ENCODE assay signal across 1 cellular context in the genomic region with DNA sequence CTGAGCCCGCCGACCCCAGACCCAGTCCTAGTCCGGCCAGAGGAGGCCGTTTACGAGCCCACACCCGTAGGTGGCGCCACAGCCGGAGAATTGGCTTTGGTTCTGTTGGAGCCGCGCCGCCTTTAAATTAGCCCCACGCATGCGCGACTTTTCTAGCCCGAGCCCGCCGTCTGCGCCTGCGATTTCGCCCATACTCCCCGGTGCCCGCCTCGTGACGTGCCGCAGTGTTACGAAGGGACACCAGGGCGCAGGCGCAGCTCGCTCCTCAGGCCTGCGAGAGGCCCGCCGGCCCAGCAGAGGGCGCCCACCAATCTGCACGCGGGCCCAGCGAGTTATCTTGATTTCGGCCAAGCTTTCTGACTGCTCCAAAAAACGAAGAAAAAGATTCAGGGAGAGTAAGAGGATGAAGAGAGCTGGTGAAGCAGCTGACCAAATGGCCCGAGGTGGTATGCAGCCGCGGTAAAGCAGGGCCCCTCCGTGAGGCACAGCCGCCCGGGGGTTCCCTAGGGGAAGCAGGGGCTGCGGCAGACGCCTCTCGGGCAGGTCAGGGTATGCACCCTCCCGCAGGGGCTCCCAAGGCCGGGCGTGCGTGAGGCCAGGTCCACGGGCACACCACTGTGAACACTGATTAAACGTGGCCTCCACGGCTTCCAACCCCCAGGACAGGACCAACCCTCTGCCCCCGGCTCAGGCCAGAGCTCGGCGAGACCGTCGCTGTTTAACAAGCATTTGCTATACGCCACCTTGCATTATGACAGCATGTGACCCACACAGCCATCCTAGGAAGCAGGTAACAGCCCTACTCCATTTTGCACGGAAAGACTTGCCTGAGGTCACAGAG.
TF ChIP-seq lines count a peak whose summit lies in the region.

No MANE protein-coding gene starts in this region.

TF ChIP-seq in HepG2, 621 proteins besides CTCF, POLR2A, EP300 and RAD21 (continued from another document and continues in another):
- TF ChIP-seq FOSL1 (CRISPR knock-in tag; IDR thresholded peaks at IDR 0.05; ENCODE audit: borderline replicate concordance) (0 out of 2 replicates have a peak, but pooled peaks have one; percentile 30), ZNF383 (CRISPR knock-in tag; IDR thresholded peaks at IDR 0.05; ENCODE audit: borderline replicate concordance) (0 out of 2 replicates have a peak, but pooled peaks have one; percentile 72), ZNF572 (CRISPR knock-in tag; IDR thresholded peaks at IDR 0.05) (0 out of 2 replicates have a peak, but pooled peaks have one; percentile 47), TBL1XR1 (IDR thresholded peaks at IDR 0.05; ENCODE audit: borderline replicate concordance, low read length, partially characterized antibody) (peak; percentile 6), MYC (CRISPR knock-in tag; IDR thresholded peaks at IDR 0.05; ENCODE audit: borderline replicate concordance) (peak; percentile 62; the same call in 1 of the 2 replicates), ZFAT (CRISPR knock-in tag; conservative IDR thresholded peaks at IDR 0.05) (no peak), ZNF687 (CRISPR knock-in tag; IDR thresholded peaks at IDR 0.05) (peak; percentile 95), ZNF7 (CRISPR knock-in tag; IDR thresholded peaks at IDR 0.05) (no peak), TEAD3 (CRISPR knock-in tag; optimal IDR thresholded peaks at IDR 0.05; ENCODE audit: borderline replicate concordance) (peak; percentile 10), ZNF275 (CRISPR knock-in tag; IDR thresholded peaks at IDR 0.05; ENCODE audit: borderline replicate concordance) (0 out of 2 replicates have a peak, but pooled peaks have one; percentile 28), EZH2 (conservative IDR thresholded peaks at IDR 0.05; ENCODE audit: low read depth, low read length) (no peak), SMYD3 (CRISPR knock-in tag; IDR thresholded peaks at IDR 0.05) (0 out of 2 replicates have a peak, but pooled peaks have one; percentile 56), ZNF33B (CRISPR knock-in tag; IDR thresholded peaks at IDR 0.05) (peak; percentile 58), THAP7 (CRISPR knock-in tag; IDR thresholded peaks at IDR 0.05) (peak; percentile 50; the same call in 1 of the 2 replicates), GABPA (IDR thresholded peaks at IDR 0.05; ENCODE audit: low read depth, low read length) (no peak), GABPA (CRISPR knock-in tag; IDR thresholded peaks at IDR 0.05; ENCODE audit: low read depth) (no peak), ZNF782 (CRISPR knock-in tag; IDR thresholded peaks at IDR 0.05; ENCODE audit: borderline replicate concordance) (no peak), ZHX2 (IDR thresholded peaks at IDR 0.05; ENCODE audit: low read depth) (peak; percentile 43; the same call in 1 of the 2 replicates), ZHX2 (CRISPR knock-in tag; IDR thresholded peaks at IDR 0.05; ENCODE audit: borderline replicate concordance) (no peak), REPIN1 (CRISPR knock-in tag; IDR thresholded peaks at IDR 0.05; ENCODE audit: borderline replicate concordance, low read depth) (peak; percentile 65; the same call in 1 of the 2 replicates), HNF1B (CRISPR knock-in tag; IDR thresholded peaks at IDR 0.05) (peak; percentile 92), ZNF883 (CRISPR knock-in tag; IDR thresholded peaks at IDR 0.05; ENCODE audit: not compliant biosample characterization) (no peak), ZNF33A (CRISPR knock-in tag; IDR thresholded peaks at IDR 0.05; ENCODE audit: borderline replicate concordance) (peak; percentile 66; the same call in 1 of the 2 replicates), ZNF564 (CRISPR knock-in tag; IDR thresholded peaks at IDR 0.05) (no peak)
- TF ChIP-seq, protein P1, sequence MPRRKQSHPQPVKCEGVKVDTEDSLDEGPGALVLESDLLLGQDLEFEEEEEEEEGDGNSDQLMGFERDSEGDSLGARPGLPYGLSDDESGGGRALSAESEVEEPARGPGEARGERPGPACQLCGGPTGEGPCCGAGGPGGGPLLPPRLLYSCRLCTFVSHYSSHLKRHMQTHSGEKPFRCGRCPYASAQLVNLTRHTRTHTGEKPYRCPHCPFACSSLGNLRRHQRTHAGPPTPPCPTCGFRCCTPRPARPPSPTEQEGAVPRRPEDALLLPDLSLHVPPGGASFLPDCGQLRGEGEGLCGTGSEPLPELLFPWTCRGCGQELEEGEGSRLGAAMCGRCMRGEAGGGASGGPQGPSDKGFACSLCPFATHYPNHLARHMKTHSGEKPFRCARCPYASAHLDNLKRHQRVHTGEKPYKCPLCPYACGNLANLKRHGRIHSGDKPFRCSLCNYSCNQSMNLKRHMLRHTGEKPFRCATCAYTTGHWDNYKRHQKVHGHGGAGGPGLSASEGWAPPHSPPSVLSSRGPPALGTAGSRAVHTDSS (CRISPR knock-in tag; conservative IDR thresholded peaks at IDR 0.05) = 0 out of 2 replicates have a peak, but pooled peaks have one; percentile 48
- TF ChIP-seq, protein P2, sequence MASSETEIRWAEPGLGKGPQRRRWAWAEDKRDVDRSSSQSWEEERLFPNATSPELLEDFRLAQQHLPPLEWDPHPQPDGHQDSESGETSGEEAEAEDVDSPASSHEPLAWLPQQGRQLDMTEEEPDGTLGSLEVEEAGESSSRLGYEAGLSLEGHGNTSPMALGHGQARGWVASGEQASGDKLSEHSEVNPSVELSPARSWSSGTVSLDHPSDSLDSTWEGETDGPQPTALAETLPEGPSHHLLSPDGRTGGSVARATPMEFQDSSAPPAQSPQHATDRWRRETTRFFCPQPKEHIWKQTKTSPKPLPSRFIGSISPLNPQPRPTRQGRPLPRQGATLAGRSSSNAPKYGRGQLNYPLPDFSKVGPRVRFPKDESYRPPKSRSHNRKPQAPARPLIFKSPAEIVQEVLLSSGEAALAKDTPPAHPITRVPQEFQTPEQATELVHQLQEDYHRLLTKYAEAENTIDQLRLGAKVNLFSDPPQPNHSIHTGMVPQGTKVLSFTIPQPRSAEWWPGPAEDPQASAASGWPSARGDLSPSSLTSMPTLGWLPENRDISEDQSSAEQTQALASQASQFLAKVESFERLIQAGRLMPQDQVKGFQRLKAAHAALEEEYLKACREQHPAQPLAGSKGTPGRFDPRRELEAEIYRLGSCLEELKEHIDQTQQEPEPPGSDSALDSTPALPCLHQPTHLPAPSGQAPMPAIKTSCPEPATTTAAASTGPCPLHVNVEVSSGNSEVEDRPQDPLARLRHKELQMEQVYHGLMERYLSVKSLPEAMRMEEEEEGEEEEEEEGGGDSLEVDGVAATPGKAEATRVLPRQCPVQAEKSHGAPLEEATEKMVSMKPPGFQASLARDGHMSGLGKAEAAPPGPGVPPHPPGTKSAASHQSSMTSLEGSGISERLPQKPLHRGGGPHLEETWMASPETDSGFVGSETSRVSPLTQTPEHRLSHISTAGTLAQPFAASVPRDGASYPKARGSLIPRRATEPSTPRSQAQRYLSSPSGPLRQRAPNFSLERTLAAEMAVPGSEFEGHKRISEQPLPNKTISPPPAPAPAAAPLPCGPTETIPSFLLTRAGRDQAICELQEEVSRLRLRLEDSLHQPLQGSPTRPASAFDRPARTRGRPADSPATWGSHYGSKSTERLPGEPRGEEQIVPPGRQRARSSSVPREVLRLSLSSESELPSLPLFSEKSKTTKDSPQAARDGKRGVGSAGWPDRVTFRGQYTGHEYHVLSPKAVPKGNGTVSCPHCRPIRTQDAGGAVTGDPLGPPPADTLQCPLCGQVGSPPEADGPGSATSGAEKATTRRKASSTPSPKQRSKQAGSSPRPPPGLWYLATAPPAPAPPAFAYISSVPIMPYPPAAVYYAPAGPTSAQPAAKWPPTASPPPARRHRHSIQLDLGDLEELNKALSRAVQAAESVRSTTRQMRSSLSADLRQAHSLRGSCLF (CRISPR knock-in tag; IDR thresholded peaks at IDR 0.05; ENCODE audit: borderline replicate concordance) = 0 out of 2 replicates have a peak, but pooled peaks have one; percentile 60
- TF ChIP-seq, protein P3, sequence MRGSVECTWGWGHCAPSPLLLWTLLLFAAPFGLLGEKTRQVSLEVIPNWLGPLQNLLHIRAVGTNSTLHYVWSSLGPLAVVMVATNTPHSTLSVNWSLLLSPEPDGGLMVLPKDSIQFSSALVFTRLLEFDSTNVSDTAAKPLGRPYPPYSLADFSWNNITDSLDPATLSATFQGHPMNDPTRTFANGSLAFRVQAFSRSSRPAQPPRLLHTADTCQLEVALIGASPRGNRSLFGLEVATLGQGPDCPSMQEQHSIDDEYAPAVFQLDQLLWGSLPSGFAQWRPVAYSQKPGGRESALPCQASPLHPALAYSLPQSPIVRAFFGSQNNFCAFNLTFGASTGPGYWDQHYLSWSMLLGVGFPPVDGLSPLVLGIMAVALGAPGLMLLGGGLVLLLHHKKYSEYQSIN (CRISPR knock-in tag; IDR thresholded peaks at IDR 0.05; ENCODE audit: borderline replicate concordance) = no peak
